In the genomic region with DNA sequence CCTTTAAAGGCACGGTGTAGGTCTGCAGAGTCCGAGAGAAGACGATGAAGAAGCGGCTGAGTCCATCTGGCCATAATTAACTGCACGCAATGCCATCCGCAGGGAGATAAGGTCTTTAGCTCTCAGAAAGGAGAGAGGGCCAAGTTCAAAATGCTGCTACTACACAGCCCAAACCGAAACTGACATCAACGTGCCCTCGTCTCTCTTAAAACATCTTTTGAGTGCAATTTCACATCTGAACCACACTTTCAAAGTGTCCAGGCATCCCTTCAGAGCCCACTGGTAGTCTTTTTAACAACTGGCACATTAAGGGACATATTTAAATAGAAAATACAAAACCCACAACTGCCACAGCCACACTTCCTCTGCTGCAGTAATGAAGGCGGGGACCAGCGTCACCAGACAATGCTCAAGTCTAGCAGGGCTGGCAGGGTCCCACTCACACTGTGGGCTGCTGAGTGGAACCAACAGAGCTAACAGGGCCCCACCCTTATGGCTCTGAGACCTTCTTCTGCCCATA, we compare ENCODE assay signal across 9 cellular contexts. TPM values are rescaled to one million over a fixed set of nuclear protein-coding genes. Genes with fewer than 3 reads are reported as not detected.
DNase-seq lines count a peak whose midpoint lies in the region; ATAC-seq and TF ChIP-seq lines count a peak whose summit lies in the region.
"Had no signal": no experiment of that assay in that cellular context is flagged by ENCODE, and none has a peak within 500 bp of the region (broad histone marks: within the 10 kb centered on the region; RNA-seq: fewer than 3 reads in every experiment).

No MANE protein-coding gene starts in this region.

- ATAC-seq in GM19025 (IDR thresholded peaks at IDR 0.05; ENCODE audit: low read depth, unreplicated experiment) (peak; percentile 74), HG03108 (IDR thresholded peaks at IDR 0.05; ENCODE audit: unreplicated experiment) (peak; percentile 59)

- DNase-seq in activated CD4-positive, alpha-beta T cell treated with anti-CD3 and anti-CD28 coated beads, Interleukin-2, amount 50 U/mL, for 4 hours: peak; percentile 46 to 53
- DNase-seq in fibroblast of mammary gland (ENCODE audit: low read depth) (peak; percentile 24), inferior parietal cortex (ENCODE audit: extremely low spot score) (no peak), occipital lobe (lab: John Stamatoyannopoulos, UW) (no peak), NCI-H2081 (lab: John Stamatoyannopoulos, UW) (no peak)
- DNase-seq in stimulated activated CD8-positive, alpha-beta memory T cell treated with anti-CD3 and anti-CD28 coated beads, Interleukin-12 subunit alpha, Interleukin-12 subunit beta, amount 100 ng/mL, for 1 hour (ENCODE audit: low read depth): peak; percentile 55

- TF ChIP-seq CTCF in fibroblast of mammary gland (conservative IDR thresholded peaks at IDR 0.05; ENCODE audit: control insufficient read depth, insufficient read depth, low read depth, low read length): no peak

- no peak overlapping the region for H3K4me3 ChIP-seq in fibroblast of mammary gland (ENCODE audit: control insufficient read depth, low read depth, low read length)
- H3K4me3 ChIP-seq: SJSA1 had no signal

RNA-seq across cellular contexts. Expression of a gene that starts 35.8 kb away (rescaled TPM):
- total RNA-seq in occipital lobe: 26.5 TPM

Comparison
In these comparisons a context has a peak if more than half of its experiments do, and no peak if none do; other contexts are left out.
1. DNase-seq: peak in activated CD4-positive, alpha-beta T cell treated with anti-CD3 and anti-CD28 coated beads, Interleukin-2, amount 50 U/mL, for 4 hours (2 of 2), fibroblast of mammary gland (single experiment) and stimulated activated CD8-positive, alpha-beta memory T cell treated with anti-CD3 and anti-CD28 coated beads, Interleukin-12 subunit alpha, Interleukin-12 subunit beta, amount 100 ng/mL, for 1 hour (single experiment); none in inferior parietal cortex (single experiment), occipital lobe (single experiment) and NCI-H2081 (0 of 2).